Comparison of ENCODE assay signal across 31 cellular contexts in the genomic region with DNA sequence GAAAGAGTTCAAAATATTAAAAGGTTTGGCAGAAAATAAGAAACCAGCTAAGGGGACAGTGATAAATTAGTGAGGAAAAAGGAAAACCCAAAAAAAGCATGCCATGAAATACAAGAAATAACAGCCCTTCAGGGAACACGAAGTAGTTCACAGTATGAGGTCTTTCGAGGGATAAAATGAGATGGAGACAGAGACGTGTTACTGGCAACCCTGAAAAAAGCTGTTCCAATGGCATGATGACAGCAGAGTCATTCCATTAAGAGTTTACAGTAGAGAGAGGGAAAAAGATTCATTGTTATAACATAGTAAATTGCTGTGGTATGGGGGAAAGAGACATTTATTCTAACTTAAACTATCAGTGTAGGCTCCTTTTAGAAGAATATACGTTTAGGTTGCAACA.
"Had no signal": no experiment of that assay in that cellular context is flagged by ENCODE, and none has a peak within 500 bp of the region (broad histone marks: within the 10 kb centered on the region; RNA-seq: fewer than 3 reads in every experiment).

No MANE protein-coding gene starts in this region.

- ATAC-seq: activated CD4-positive, alpha-beta T cell treated with anti-CD3 and anti-CD28 coated beads for 36 hours; activated CD8-positive, alpha-beta memory T cell treated with anti-CD3 and anti-CD28 coated beads, Interleukin-2, amount 10 ng/mL, durations not matched to agents 7 days and 5 days; activated CD8-positive, alpha-beta T cell treated with anti-CD3 and anti-CD28 coated beads, Interleukin-2, amount 10 ng/mL, durations not matched to agents 7 days and 5 days; activated naive CD8-positive, alpha-beta T cell treated with anti-CD3 and anti-CD28 coated beads, Interleukin-2, amount 50 U/mL, for 24 hours; body of pancreas; esophagus mucosa had no signal

- H3K27me3 ChIP-seq: adrenal gland, body of pancreas, dorsolateral prefrontal cortex had no signal

- H3K4me1 ChIP-seq: adrenal gland, body of pancreas had no signal

- H3K36me3 ChIP-seq: adrenal gland had no signal

- H3K9me3 Mint-ChIP-seq: activated CD4-positive, alpha-beta T cell treated with anti-CD3 and anti-CD28 coated beads, Interleukin-2, amount 10 ng/mL, durations not matched to agents 24 days and 14 days; activated T-helper 1 cell treated with anti-CD3 and anti-CD28 coated beads, Interleukin-12 subunit alpha, Interleukin-12 subunit beta, Interleukin-2, Interleukin-4 antibody, amounts not matched to agents 30 ng/mL and 10 ng/mL and 1 ng/mL, durations not matched to agents 14 hours and 24 hours and 36 hours; activated T-helper 2 cell treated with anti-CD3 and anti-CD28 coated beads, Interferon-gamma antibody, Interleukin-2, Interleukin-4, amounts not matched to agents 10 μg/mL and 5 μg/mL and 100 μg/mL, durations not matched to agents 14 hours and 24 hours and 36 hours; dendritic cell treated with granulocyte-macrophage colony-stimulating factor and Interleukin-4, amounts not matched to agents 40 ng/mL and 50 ng/mL, for 4 days; endodermal cell had no signal

- H3K4me1 Mint-ChIP-seq: activated CD4-positive, alpha-beta T cell treated with anti-CD3 and anti-CD28 coated beads for 36 hours; activated CD4-positive, alpha-beta T cell treated with anti-CD3 and anti-CD28 coated beads, Interleukin-2, amount 10 ng/mL, durations not matched to agents 24 days and 14 days; activated CD8-positive, alpha-beta memory T cell treated with anti-CD3 and anti-CD28 coated beads, Interleukin-2, amount 10 ng/mL, durations not matched to agents 7 days and 5 days; activated naive CD4-positive, alpha-beta T cell treated with anti-CD3 and anti-CD28 coated beads, Interleukin-2, amount 50 U/mL, for 24 hours; activated naive CD8-positive, alpha-beta T cell treated with anti-CD3 and anti-CD28 coated beads for 36 hours; activated naive CD8-positive, alpha-beta T cell treated with anti-CD3 and anti-CD28 coated beads, Interleukin-2, amount 50 U/mL, for 24 hours; endodermal cell had no signal

- DNase-seq: activated CD4-positive, alpha-beta memory T cell treated with anti-CD3 and anti-CD28 coated beads for 36 hours; activated CD4-positive, alpha-beta T cell treated with anti-CD3 and anti-CD28 coated beads for 36 hours; activated CD4-positive, alpha-beta T cell treated with anti-CD3 and anti-CD28 coated beads, Interleukin-2, amount 10 ng/mL, durations not matched to agents 24 days and 14 days; activated CD4-positive, CD25-positive, alpha-beta regulatory T cell; activated CD4-positive, CD25-positive, alpha-beta regulatory T cell treated with anti-CD3 and anti-CD28 coated beads, Interleukin-2, amount 50 U/mL, for 72 hours; activated CD8-positive, alpha-beta memory T cell treated with anti-CD3 and anti-CD28 coated beads, Interleukin-2, amount 10 ng/mL, durations not matched to agents 7 days and 5 days; activated CD8-positive, alpha-beta memory T cell treated with anti-CD3 and anti-CD28 coated beads, Interleukin-2, amount 50 U/mL, for 4 hours; activated CD8-positive, alpha-beta T cell treated with anti-CD3 and anti-CD28 coated beads, Interleukin-2, amount 10 ng/mL, durations not matched to agents 7 days and 5 days; activated effector memory CD4-positive, alpha-beta T cell treated with anti-CD3 and anti-CD28 coated beads, Interleukin-2, amount 50 U/mL, for 16 hours; activated naive CD4-positive, alpha-beta T cell treated with anti-CD3 and anti-CD28 coated beads for 36 hours; activated naive CD8-positive, alpha-beta T cell treated with anti-CD3 and anti-CD28 coated beads for 36 hours; activated naive CD8-positive, alpha-beta T cell treated with anti-CD3 and anti-CD28 coated beads, Interleukin-2, amount 50 U/mL, for 24 hours; activated T-cell treated with anti-CD3 and anti-CD28 coated beads, Interleukin-2, amount 50 U/mL, for 1 hour; activated T-cell treated with anti-CD3 and anti-CD28 coated beads, Interleukin-2, amount 50 U/mL, for 48 hours; adrenal gland; amygdala; aorta; body of pancreas; dorsolateral prefrontal cortex; effector memory CD4-positive, alpha-beta T cell; endodermal cell; foreskin fibroblast; head of caudate nucleus; T-helper 2 cell had no signal

- FAIRE-seq: frontal cortex had no signal

- H3K27ac ChIP-seq: adrenal gland, body of pancreas, coronary artery, dorsolateral prefrontal cortex had no signal

- H3K36me3 Mint-ChIP-seq: activated CD4-positive, alpha-beta memory T cell treated with anti-CD3 and anti-CD28 coated beads for 36 hours; activated CD8-positive, alpha-beta memory T cell treated with anti-CD3 and anti-CD28 coated beads, Interleukin-2, amount 10 ng/mL, durations not matched to agents 7 days and 5 days; activated naive CD4-positive, alpha-beta T cell treated with anti-CD3 and anti-CD28 coated beads, Interleukin-2, amount 50 U/mL, for 24 hours; activated naive CD8-positive, alpha-beta T cell treated with anti-CD3 and anti-CD28 coated beads for 36 hours had no signal

- H3K9me3 ChIP-seq: adrenal gland, body of pancreas had no signal

- H3K4me3 ChIP-seq: adrenal gland, body of pancreas, coronary artery, dorsolateral prefrontal cortex had no signal

- H3K4me3 Mint-ChIP-seq: activated CD4-positive, alpha-beta memory T cell treated with anti-CD3 and anti-CD28 coated beads for 36 hours; activated CD4-positive, alpha-beta T cell treated with anti-CD3 and anti-CD28 coated beads for 36 hours; activated CD4-positive, alpha-beta T cell treated with anti-CD3 and anti-CD28 coated beads, Interleukin-2, amount 10 ng/mL, durations not matched to agents 24 days and 14 days; activated CD8-positive, alpha-beta memory T cell treated with anti-CD3 and anti-CD28 coated beads, Interleukin-2, amount 10 ng/mL, durations not matched to agents 7 days and 5 days; activated CD8-positive, alpha-beta T cell treated with anti-CD3 and anti-CD28 coated beads, Interleukin-2, amount 10 ng/mL, durations not matched to agents 7 days and 5 days; activated naive CD4-positive, alpha-beta T cell treated with anti-CD3 and anti-CD28 coated beads for 36 hours; activated naive CD4-positive, alpha-beta T cell treated with anti-CD3 and anti-CD28 coated beads, Interleukin-2, amount 50 U/mL, for 24 hours; activated naive CD8-positive, alpha-beta T cell treated with anti-CD3 and anti-CD28 coated beads for 36 hours; activated naive CD8-positive, alpha-beta T cell treated with anti-CD3 and anti-CD28 coated beads, Interleukin-2, amount 50 U/mL, for 24 hours; activated T-helper 1 cell treated with anti-CD3 and anti-CD28 coated beads, Interleukin-12 subunit alpha, Interleukin-12 subunit beta, Interleukin-2, Interleukin-4 antibody, amounts not matched to agents 30 ng/mL and 10 ng/mL and 1 ng/mL, durations not matched to agents 14 hours and 24 hours and 36 hours; dendritic cell treated with granulocyte-macrophage colony-stimulating factor and Interleukin-4, amounts not matched to agents 40 ng/mL and 50 ng/mL, for 4 days; endodermal cell had no signal

- H3K27ac Mint-ChIP-seq: activated CD4-positive, alpha-beta memory T cell treated with anti-CD3 and anti-CD28 coated beads for 36 hours; activated CD4-positive, alpha-beta T cell treated with anti-CD3 and anti-CD28 coated beads for 36 hours; activated CD4-positive, alpha-beta T cell treated with anti-CD3 and anti-CD28 coated beads, Interleukin-2, amount 10 ng/mL, durations not matched to agents 24 days and 14 days; activated CD8-positive, alpha-beta memory T cell treated with anti-CD3 and anti-CD28 coated beads, Interleukin-2, amount 10 ng/mL, durations not matched to agents 7 days and 5 days; activated CD8-positive, alpha-beta T cell treated with anti-CD3 and anti-CD28 coated beads, Interleukin-2, amount 10 ng/mL, durations not matched to agents 7 days and 5 days; activated naive CD4-positive, alpha-beta T cell treated with anti-CD3 and anti-CD28 coated beads for 36 hours; activated naive CD4-positive, alpha-beta T cell treated with anti-CD3 and anti-CD28 coated beads, Interleukin-2, amount 50 U/mL, for 24 hours; activated naive CD8-positive, alpha-beta T cell treated with anti-CD3 and anti-CD28 coated beads for 36 hours; activated naive CD8-positive, alpha-beta T cell treated with anti-CD3 and anti-CD28 coated beads, Interleukin-2, amount 50 U/mL, for 24 hours; activated T-helper 1 cell treated with anti-CD3 and anti-CD28 coated beads, Interleukin-12 subunit alpha, Interleukin-12 subunit beta, Interleukin-2, Interleukin-4 antibody, amounts not matched to agents 30 ng/mL and 10 ng/mL and 1 ng/mL, durations not matched to agents 14 hours and 24 hours and 36 hours; activated T-helper 2 cell treated with anti-CD3 and anti-CD28 coated beads, Interferon-gamma antibody, Interleukin-2, Interleukin-4, amounts not matched to agents 10 μg/mL and 5 μg/mL and 100 μg/mL, durations not matched to agents 14 hours and 24 hours and 36 hours; dendritic cell treated with granulocyte-macrophage colony-stimulating factor and Interleukin-4, amounts not matched to agents 40 ng/mL and 50 ng/mL, for 4 days; endodermal cell had no signal

- H3K27me3 Mint-ChIP-seq: activated CD4-positive, alpha-beta memory T cell treated with anti-CD3 and anti-CD28 coated beads for 36 hours; activated CD4-positive, alpha-beta T cell treated with anti-CD3 and anti-CD28 coated beads for 36 hours; activated CD4-positive, alpha-beta T cell treated with anti-CD3 and anti-CD28 coated beads, Interleukin-2, amount 10 ng/mL, durations not matched to agents 24 days and 14 days; activated CD8-positive, alpha-beta memory T cell treated with anti-CD3 and anti-CD28 coated beads, Interleukin-2, amount 10 ng/mL, durations not matched to agents 7 days and 5 days; activated naive CD4-positive, alpha-beta T cell treated with anti-CD3 and anti-CD28 coated beads, Interleukin-2, amount 50 U/mL, for 24 hours; activated naive CD8-positive, alpha-beta T cell treated with anti-CD3 and anti-CD28 coated beads for 36 hours; activated naive CD8-positive, alpha-beta T cell treated with anti-CD3 and anti-CD28 coated beads, Interleukin-2, amount 50 U/mL, for 24 hours; dendritic cell treated with granulocyte-macrophage colony-stimulating factor and Interleukin-4, amounts not matched to agents 40 ng/mL and 50 ng/mL, for 4 days had no signal
